In genomic region chr12:93135286-93136239, GRCh38 we compare ENCODE assay signal across 8 cellular contexts.
DNase-seq lines count a peak whose midpoint lies in the region; ATAC-seq and TF ChIP-seq lines count a peak whose summit lies in the region.

No MANE protein-coding gene starts in this region.

- H3K9me3 ChIP-seq in IMR-90 (ENCODE audit: control insufficient read depth, insufficient read depth, low read length) (no peaks in the 10 kb centered on the region), mucosa of descending colon (no peaks in the 10 kb centered on the region), right atrium auricular region (no peaks in the 10 kb centered on the region)

- H4K91ac ChIP-seq in IMR-90 (ENCODE audit: insufficient read depth, low read depth, low read length) = peak overlapping the region; percentile 28; the same call in 1 of the 2 replicates

- H2BK120ac ChIP-seq in IMR-90 (ENCODE audit: low read depth, low read length) = peak overlapping the region; percentile 1; the same call in 1 of the 2 replicates

- POLR2A ChIA-PET in IMR-90 (lab: Charles Lee; ENCODE audit: unreplicated experiment) = interaction anchor here (0.6 kb wide), 1 partner anchor 148 kb away, joined by 14 read pairs; no protein-coding TSS in a partner anchor

- in situ Hi-C loops in IMR-90 (cut with MboI; ENCODE audit: low sequenced_read_pairs) = no loop called here

- 0 out of 2 replicates have a peak overlapping the region, but pooled peaks have one; percentile 6 for H3K23ac ChIP-seq in IMR-90 (ENCODE audit: low read depth, low read length)

- H3K9ac ChIP-seq in IMR-90 (ENCODE audit: low read depth, low read length) = 0 out of 2 replicates have a peak overlapping the region, but pooled peaks have one; percentile 10

- no peak overlapping the region for H2BK5ac ChIP-seq in IMR-90 (ENCODE audit: low read depth, low read length, poor library complexity, severe bottlenecking)

- H3K36me3 ChIP-seq in IMR-90 (ENCODE audit: control insufficient read depth, insufficient read depth, low read length) (no peaks in the 10 kb centered on the region), mucosa of descending colon (ENCODE audit: low read depth) (no peaks in the 10 kb centered on the region), right atrium auricular region (no peaks in the 10 kb centered on the region)

- BruUV-seq in IMR-90 (replicated peaks; lab: Mats Ljungman, UMichigan) = no TSS peak

- no peaks in the 10 kb centered on the region for H3K79me1 ChIP-seq in IMR-90 (ENCODE audit: low read depth in 1 of 2, low read length in 2 of 2)

- 0 out of 2 replicates have a peak overlapping the region, but pooled peaks have one; percentile 22 for H2BK20ac ChIP-seq in IMR-90 (ENCODE audit: low read depth, low read length)

- peak; percentile 51 for DNase-seq in GF-D8 (lab: John Stamatoyannopoulos, UW)
- DNase-seq in IMR-90 = peak; percentile 57
- peak; percentile 73 for DNase-seq in SW480 (ENCODE audit: low spot score)
- no peak for DNase-seq in mucosa of descending colon
- no peak for DNase-seq in right atrium auricular region (ENCODE audit: low spot score)
- no peak for DNase-seq in effector CD4-positive, alpha-beta T cell

- CTCF ChIA-PET in IMR-90 (lab: Yijun Ruan, JAX) = interaction anchor here (0.9 kb wide), 1 partner anchor 12 kb away, joined by 3 read pairs; no protein-coding TSS in a partner anchor

- peaks cover 6% of the 10 kb centered on the region for H3K4me1 ChIP-seq in IMR-90 (ENCODE audit: control insufficient read depth, insufficient read depth, low read length)
- peaks cover 8% of the 10 kb centered on the region for H3K4me1 ChIP-seq in mucosa of descending colon (ENCODE audit: low read depth)
- H3K4me1 ChIP-seq in right atrium auricular region = peaks cover 0 to 10% of the 10 kb centered on the region in 2 donors

- peak overlapping the region; percentile 47; the same call in 1 of the 2 replicates for H3K4ac ChIP-seq in IMR-90 (ENCODE audit: low read depth, low read length)

- no CpG with 5 or more reads among the region's 6 CpGs for WGBS in IMR-90 (ENCODE audit: extremely low coverage in 2 of 2, insufficient read length in 1 of 2), 2 experiments

- peak overlapping the region; percentile 29 for H3K4me2 ChIP-seq in IMR-90 (ENCODE audit: low read depth, low read length)

- H2AK5ac ChIP-seq in IMR-90 (ENCODE audit: low read depth, low read length) = peak overlapping the region; percentile 25; the same call in 1 of the 2 replicates

- H3K56ac ChIP-seq in IMR-90 (ENCODE audit: extremely low read depth, insufficient read depth, low read length) = no peak overlapping the region

- dilution Hi-C loops in IMR-90 (cut with HindIII; ENCODE audit: low sequenced_read_pairs, unreplicated experiment) = no loop called here

- TF ChIP-seq POLR2A in IMR-90 (IDR thresholded peaks at IDR 0.05; ENCODE audit: low read depth, low read length) = no peak

- H3K4me3 ChIP-seq in IMR-90 (ENCODE audit: insufficient read depth, low read depth, low read length) (no peak overlapping the region), mucosa of descending colon (no peak overlapping the region), right atrium auricular region (no peak overlapping the region)

- peak overlapping the region; percentile 33; the same call in 1 of the 3 replicates for H2BK15ac ChIP-seq in IMR-90 (ENCODE audit: low read depth, low read length)

- H4K20me1 ChIP-seq in IMR-90 (ENCODE audit: insufficient read depth, low read length) = no peaks in the 10 kb centered on the region

- peak overlapping the region; percentile 87 for H4K5ac ChIP-seq in IMR-90 (ENCODE audit: low read depth, low read length)

- intact Hi-C loops in IMR-90 (cut with micrococcal nuclease) (no loop called here), mucosa of descending colon (cut with DNase I, micrococcal nuclease) (no loop called here)

- H4K8ac ChIP-seq in IMR-90 (ENCODE audit: low read depth in 2 of 2, low read length in 2 of 2) = peak overlapping the region in 1 of 2 experiments; percentile 29; a peak in 1 of 4 replicates

- H3K14ac ChIP-seq in IMR-90 (replicated peaks; ENCODE audit: low read depth, low read length) = peak overlapping the region; percentile 26

- H3K27me3 ChIP-seq in IMR-90 (ENCODE audit: control insufficient read depth, insufficient read depth, low read length) (no peaks in the 10 kb centered on the region), right atrium auricular region (no peaks in the 10 kb centered on the region)

- peak overlapping the region; percentile 73 for H3K18ac ChIP-seq in IMR-90 (ENCODE audit: low read depth, low read length)

- H2AFZ ChIP-seq in IMR-90 (replicated peaks; ENCODE audit: low read length, poor library complexity) = no peak overlapping the region

- no peak for TF ChIP-seq RAD21 in IMR-90 (IDR thresholded peaks at IDR 0.05; ENCODE audit: low read length)

- peaks cover 4% of the 10 kb centered on the region for H3K9me1 ChIP-seq in IMR-90 (ENCODE audit: insufficient read depth, low read length)

- H3K27ac ChIP-seq in IMR-90 (ENCODE audit: insufficient read depth, low read length) = peak overlapping the region; percentile 40; the same call in 1 of the 2 replicates
- no peak overlapping the region for H3K27ac ChIP-seq in right atrium auricular region

- peak; percentile 86 for ATAC-seq in IMR-90 (ENCODE audit: low read depth)
- ATAC-seq in mucosa of descending colon = peak; percentile 79
- ATAC-seq in GM21367 (IDR thresholded peaks at IDR 0.05; ENCODE audit: unreplicated experiment) = no peak
- ATAC-seq in HG03457 (IDR thresholded peaks at IDR 0.05; ENCODE audit: unreplicated experiment) = no peak

- no peak overlapping the region for H2AK9ac ChIP-seq in IMR-90 (replicated peaks; ENCODE audit: low read depth, low read length, poor library complexity)

- TF ChIP-seq CTCF in IMR-90 (conservative IDR thresholded peaks at IDR 0.05; ENCODE audit: low read depth, low read length) (no peak), mucosa of descending colon (IDR thresholded peaks at IDR 0.05) (no peak), right atrium auricular region (IDR thresholded peaks at IDR 0.05) (no peak)

TF ChIP-seq in IMR-90, 13 proteins besides CTCF, POLR2A, EP300 and RAD21:
- TF ChIP-seq MAFK (IDR thresholded peaks at IDR 0.05; ENCODE audit: low read depth, low read length) = no peak
- TF ChIP-seq MAZ (IDR thresholded peaks at IDR 0.05; ENCODE audit: borderline replicate concordance, low read depth, low read length) = no peak
- no peak for TF ChIP-seq MXI1 (IDR thresholded peaks at IDR 0.05; ENCODE audit: borderline replicate concordance, low read depth, low read length)
- TF ChIP-seq CHD1 (IDR thresholded peaks at IDR 0.05; ENCODE audit: low read depth, low read length) = no peak
- TF ChIP-seq NFE2L2 (IDR thresholded peaks at IDR 0.05; ENCODE audit: low read depth, low read length) = no peak
- TF ChIP-seq SMC3 (IDR thresholded peaks at IDR 0.05; ENCODE audit: low read depth, low read length) = no peak
- no peak for TF ChIP-seq RFX5 (IDR thresholded peaks at IDR 0.05; ENCODE audit: low read depth, low read length)
- TF ChIP-seq ELK1 (IDR thresholded peaks at IDR 0.05; ENCODE audit: borderline replicate concordance, low read depth, low read length) = no peak
- TF ChIP-seq RCOR1 (IDR thresholded peaks at IDR 0.05; ENCODE audit: insufficient replicate concordance, low read length) = no peak
- TF ChIP-seq USF2 (IDR thresholded peaks at IDR 0.05; ENCODE audit: low read depth, low read length) = no peak
- TF ChIP-seq BHLHE40 (IDR thresholded peaks at IDR 0.05; ENCODE audit: low read depth, low read length) = no peak
- TF ChIP-seq FOS (IDR thresholded peaks at IDR 0.05; ENCODE audit: low read depth, low read length) = no peak
- TF ChIP-seq CEBPB (IDR thresholded peaks at IDR 0.05; ENCODE audit: low read depth, low read length) = no peak
TF ChIP-seq in IMR-90: peak in this region for 0.

Comparison
In these comparisons a context has a peak if more than half of its experiments do, and no peak if none do; other contexts are left out.
1. DNase-seq: peak in GF-D8 (single experiment), IMR-90 (single experiment) and SW480 (single experiment); none in mucosa of descending colon (0 of 3), right atrium auricular region (single experiment) and effector CD4-positive, alpha-beta T cell (single experiment).
2. ATAC-seq: peak in IMR-90 (single experiment) and mucosa of descending colon (single experiment); none in GM21367 (single experiment) and HG03457 (single experiment).